Comparison of ENCODE assay signal across 32 cellular contexts in genomic region chr14:99808133-99808505, GRCh38. TPM values are rescaled to one million over a fixed set of nuclear protein-coding genes. Genes with fewer than 3 reads are reported as not detected.
A peak's percentile ranks its signal among the peaks of the same experiment; 100 is the strongest.
DNase-seq lines count a peak whose midpoint lies in the region; TF ChIP-seq lines count a peak whose summit lies in the region.
"Had no signal": no experiment of that assay in that cellular context is flagged by ENCODE, and none has a peak within 500 bp of the region (broad histone marks: within the 10 kb centered on the region; RNA-seq: fewer than 3 reads in every experiment).

No MANE protein-coding gene starts in this region.

- TF ChIP-seq CTCF in glutamatergic neuron (IDR thresholded peaks at IDR 0.05; ENCODE audit: partially characterized antibody, unreplicated experiment) (no peak), smooth muscle cell (IDR thresholded peaks at IDR 0.05; ENCODE audit: borderline replicate concordance, insufficient read depth, poor library complexity, severe bottlenecking) (no peak)

- H3K9ac ChIP-seq in BLaER1 treated with 17β-estradiol and CSF1 and Interleukin-3, amounts not matched to agents 10 nM and 100 nM = peak overlapping the region in 8 of 11 experiments; percentile 4 to 70 (median 46); a peak in 7 of 22 replicates
- peak overlapping the region; percentile 19 for H3K9ac ChIP-seq in smooth muscle cell (ENCODE audit: low read depth)
- H3K9ac ChIP-seq: KMS-11 had no signal

- no peak overlapping the region; a peak in 1 of 20 replicates for H3K4me3 ChIP-seq in BLaER1 treated with 17β-estradiol and CSF1 and Interleukin-3, amounts not matched to agents 10 nM and 100 nM
- no peak overlapping the region for H3K4me3 ChIP-seq in smooth muscle cell
- H3K4me3 ChIP-seq: HAP-1, lower lobe of right lung, MG63, ovary, PC-9, tibial artery had no signal

- peaks cover 0 to 18% (median 0%) of the 10 kb centered on the region in 11 experiments; a peak in 5 of 22 replicates for H3K27me3 ChIP-seq in BLaER1 treated with 17β-estradiol and CSF1 and Interleukin-3, amounts not matched to agents 10 nM and 100 nM
- H3K27me3 ChIP-seq in smooth muscle cell (ENCODE audit: low read depth) = no peaks in the 10 kb centered on the region
- H3K27me3 ChIP-seq: MG63, ovary, tibial artery had no signal

- peak overlapping the region in 8 of 11 experiments; percentile 33 to 67 (median 54); a peak in 11 of 22 replicates for H3K27ac ChIP-seq in BLaER1 treated with 17β-estradiol and CSF1 and Interleukin-3, amounts not matched to agents 10 nM and 100 nM
- peak overlapping the region; percentile 68 for H3K27ac ChIP-seq in smooth muscle cell (ENCODE audit: low read depth)
- H3K27ac ChIP-seq: C4-2B, KMS-11, lower lobe of right lung, ovary, PC-9, tibial artery had no signal

- peak overlapping the region; percentile 57 to 90 (median 78) for H3K4me2 ChIP-seq in BLaER1 treated with 17β-estradiol and CSF1 and Interleukin-3, amounts not matched to agents 10 nM and 100 nM
- H3K4me2 ChIP-seq in smooth muscle cell = peak overlapping the region; percentile 71
- H3K4me2 ChIP-seq: KMS-11, PC-9 had no signal

- H3K4me1 ChIP-seq in BLaER1 treated with 17β-estradiol and CSF1 and Interleukin-3, amounts not matched to agents 10 nM and 100 nM = peaks cover 28 to 41% (median 39%) of the 10 kb centered on the region in 10 experiments
- peaks cover 42% of the 10 kb centered on the region for H3K4me1 ChIP-seq in smooth muscle cell (ENCODE audit: low read depth)

- peak; percentile 53 for DNase-seq in amniotic epithelial cell (ENCODE audit: low read depth)
- DNase-seq in glutamatergic neuron = no peak
- DNase-seq in smooth muscle cell (lab: John Stamatoyannopoulos, UW; ENCODE audit: unreplicated experiment) = no peak
- no peak for DNase-seq in SHP77 (lab: John Stamatoyannopoulos, UW)
- DNase-seq in activated gamma-delta T cell treated with Interleukin-2 at 50 U/mL for 16 hours = no peak
- DNase-seq in NCI-H2081 treated with DMSO at 0.1 percent for 48 hours (lab: John Stamatoyannopoulos, UW) = no peak
- no peak for DNase-seq in activated naive CD4-positive, alpha-beta T cell (lab: John Stamatoyannopoulos, UW)
- DNase-seq: activated CD8-positive, alpha-beta memory T cell treated with anti-CD3 and anti-CD28 coated beads, Interleukin-2, amount 50 U/mL, for 48 hours; activated CD8-positive, alpha-beta T cell treated with anti-CD3 and anti-CD28 coated beads for 36 hours; activated naive CD4-positive, alpha-beta T cell treated with anti-CD3 and anti-CD28 coated beads, Interleukin-2, amount 10 ng/mL, durations not matched to agents 7 days and 5 days; COR-L47; cortex of kidney; effector memory CD8-positive, alpha-beta T cell; erythroblast; foreskin fibroblast; kidney glomerular epithelial cell; lower lobe of right lung; NCI-H1417; NCI-H2029 treated with DMSO at 0.1 percent for 48 hours; NCI-H526 treated with DMSO at 0.1 percent for 48 hours; ovary; PC-9; stimulated activated CD4-positive, alpha-beta T cell treated with anti-CD3 and anti-CD28 coated beads, Interleukin-2, amount 100 ng/mL, for 48 hours; stimulated activated naive CD8-positive, alpha-beta T cell treated with anti-CD3 and anti-CD28 coated beads, Interleukin-15, amount 100 ng/mL, for 72 hours; tibial artery had no signal

- peaks cover 56% of the 10 kb centered on the region for H3K4me1 Mint-ChIP-seq in glutamatergic neuron (ENCODE audit: low read depth, unreplicated experiment)
- H3K4me1 Mint-ChIP-seq: activated naive CD4-positive, alpha-beta T cell treated with anti-CD3 and anti-CD28 coated beads, Interleukin-2, amount 10 ng/mL, durations not matched to agents 7 days and 5 days; stimulated activated naive CD8-positive, alpha-beta T cell treated with anti-CD3 and anti-CD28 coated beads, Interleukin-15, amount 100 ng/mL, for 72 hours had no signal

- peak overlapping the region; percentile 14 for H3K27ac Mint-ChIP-seq in glutamatergic neuron (ENCODE audit: unreplicated experiment)
- H3K27ac Mint-ChIP-seq: activated CD8-positive, alpha-beta T cell treated with anti-CD3 and anti-CD28 coated beads for 36 hours; activated naive CD4-positive, alpha-beta T cell treated with anti-CD3 and anti-CD28 coated beads, Interleukin-2, amount 10 ng/mL, durations not matched to agents 7 days and 5 days; activated T-helper 1 cell treated with anti-CD3 and anti-CD28 coated beads, Interleukin-12 subunit alpha, Interleukin-12 subunit beta, Interleukin-2, Interleukin-4 antibody, amounts not matched to agents 30 ng/mL and 10 ng/mL and 1 ng/mL, durations not matched to agents 14 hours and 24 hours and 36 hours; effector memory CD8-positive, alpha-beta T cell; natural killer cell treated with Interleukin-12 subunit alpha and Interleukin-12 subunit beta and Interleukin-15 and Interleukin-18, amount 100 ng/mL, for 72 hours; stimulated activated naive CD8-positive, alpha-beta T cell treated with anti-CD3 and anti-CD28 coated beads, Interleukin-15, amount 100 ng/mL, for 72 hours had no signal

- WGBS in smooth muscle cell (ENCODE audit: low lambda C conversion rate) = 41% methylated on average over 5 of the region's 5 CpGs

- no peaks in the 10 kb centered on the region for H3K27me3 Mint-ChIP-seq in glutamatergic neuron (ENCODE audit: unreplicated experiment)

- H4K20me1 ChIP-seq in BLaER1 treated with 17β-estradiol and CSF1 and Interleukin-3, amounts not matched to agents 10 nM and 100 nM = peaks cover 0 to 6% (median 0%) of the 10 kb centered on the region in 11 experiments; a peak in 1 of 22 replicates
- peaks cover 98% of the 10 kb centered on the region for H4K20me1 ChIP-seq in smooth muscle cell (ENCODE audit: low read depth)

- H3K4me3 Mint-ChIP-seq in glutamatergic neuron (ENCODE audit: unreplicated experiment) = peak overlapping the region; percentile 32
- H3K4me3 Mint-ChIP-seq: activated CD8-positive, alpha-beta T cell treated with anti-CD3 and anti-CD28 coated beads for 36 hours; activated naive CD4-positive, alpha-beta T cell treated with anti-CD3 and anti-CD28 coated beads, Interleukin-2, amount 10 ng/mL, durations not matched to agents 7 days and 5 days; activated T-helper 1 cell treated with anti-CD3 and anti-CD28 coated beads, Interleukin-12 subunit alpha, Interleukin-12 subunit beta, Interleukin-2, Interleukin-4 antibody, amounts not matched to agents 30 ng/mL and 10 ng/mL and 1 ng/mL, durations not matched to agents 14 hours and 24 hours and 36 hours; effector memory CD8-positive, alpha-beta T cell; natural killer cell treated with Interleukin-12 subunit alpha and Interleukin-12 subunit beta and Interleukin-15 and Interleukin-18, amount 100 ng/mL, for 72 hours; stimulated activated naive CD8-positive, alpha-beta T cell treated with anti-CD3 and anti-CD28 coated beads, Interleukin-15, amount 100 ng/mL, for 72 hours had no signal

- H3K9me3 Mint-ChIP-seq in glutamatergic neuron (ENCODE audit: unreplicated experiment) = peaks cover 3% of the 10 kb centered on the region
- H3K9me3 Mint-ChIP-seq: activated CD8-positive, alpha-beta T cell treated with anti-CD3 and anti-CD28 coated beads for 36 hours; activated naive CD4-positive, alpha-beta T cell treated with anti-CD3 and anti-CD28 coated beads, Interleukin-2, amount 10 ng/mL, durations not matched to agents 7 days and 5 days; activated T-helper 1 cell treated with anti-CD3 and anti-CD28 coated beads, Interleukin-12 subunit alpha, Interleukin-12 subunit beta, Interleukin-2, Interleukin-4 antibody, amounts not matched to agents 30 ng/mL and 10 ng/mL and 1 ng/mL, durations not matched to agents 14 hours and 24 hours and 36 hours; effector memory CD8-positive, alpha-beta T cell; natural killer cell treated with Interleukin-12 subunit alpha and Interleukin-12 subunit beta and Interleukin-15 and Interleukin-18, amount 100 ng/mL, for 72 hours; stimulated activated naive CD8-positive, alpha-beta T cell treated with anti-CD3 and anti-CD28 coated beads, Interleukin-15, amount 100 ng/mL, for 72 hours had no signal

- H3K9me3 ChIP-seq in BLaER1 treated with 17β-estradiol and CSF1 and Interleukin-3, amounts not matched to agents 10 nM and 100 nM (replicated peaks in 1 of 11) = no peaks in the 10 kb centered on the region
- no peaks in the 10 kb centered on the region for H3K9me3 ChIP-seq in smooth muscle cell (replicated peaks; ENCODE audit: low read depth)
- H3K9me3 ChIP-seq: HAP-1, lower lobe of right lung, MG63, ovary, tibial artery had no signal

- H3K36me3 Mint-ChIP-seq in glutamatergic neuron (ENCODE audit: unreplicated experiment) = no peaks in the 10 kb centered on the region
- H3K36me3 Mint-ChIP-seq: activated naive CD4-positive, alpha-beta T cell treated with anti-CD3 and anti-CD28 coated beads, Interleukin-2, amount 10 ng/mL, durations not matched to agents 7 days and 5 days; natural killer cell treated with Interleukin-12 subunit alpha and Interleukin-12 subunit beta and Interleukin-15 and Interleukin-18, amount 100 ng/mL, for 72 hours had no signal

- H3K36me3 ChIP-seq in BLaER1 treated with 17β-estradiol and CSF1 and Interleukin-3, amounts not matched to agents 10 nM and 100 nM = no peaks in the 10 kb centered on the region
- H3K36me3 ChIP-seq in smooth muscle cell (ENCODE audit: low read depth) = no peaks in the 10 kb centered on the region
- H3K36me3 ChIP-seq: HAP-1, lower lobe of right lung, MG63, ovary, tibial artery had no signal

- no peak overlapping the region for H2AFZ ChIP-seq in smooth muscle cell (ENCODE audit: low read depth)
- H2AFZ ChIP-seq: PC-9 had no signal

- H3K79me2 ChIP-seq in smooth muscle cell (ENCODE audit: low read depth) = peaks cover 3% of the 10 kb centered on the region

- H3F3A ChIP-seq in smooth muscle cell (ENCODE audit: low read depth) = peaks cover 13% of the 10 kb centered on the region

RNA-seq across cellular contexts. Expression of gene EML1, which starts 14.9 kb away (rescaled TPM):
- total RNA-seq in glutamatergic neuron (ENCODE audit: unreplicated experiment) (73.6 TPM), smooth muscle cell (16.5 and 31.2 TPM in 2 replicates)
- polyA plus RNA-seq in smooth muscle cell = 13.0 and 14.4 TPM in 2 replicates
